In the genomic region with DNA sequence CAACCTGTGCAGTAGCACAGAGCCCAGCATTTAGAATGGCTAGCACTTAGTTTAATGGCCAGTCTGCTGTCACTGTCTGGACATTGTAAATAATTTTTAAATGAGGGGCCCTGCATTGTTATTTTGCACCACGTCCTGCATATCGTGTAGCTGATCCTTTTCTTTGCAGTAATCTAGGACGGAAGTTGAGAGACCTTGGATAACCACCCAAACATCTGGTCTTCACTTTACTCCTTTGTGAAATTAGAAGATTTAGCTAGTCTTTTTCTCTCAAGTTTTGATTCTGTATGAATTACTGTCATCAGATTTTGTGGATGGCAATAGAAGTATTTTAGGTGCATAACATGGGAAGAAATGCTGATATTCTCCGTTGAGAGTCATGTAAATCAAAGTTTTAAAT, we compare ENCODE assay signal across 1 cellular context.
TF ChIP-seq lines count a peak whose summit lies in the region.

No MANE protein-coding gene starts in this region.

TF ChIP-seq in H1, 55 proteins besides CTCF, POLR2A, EP300 and RAD21:
- TF ChIP-seq TAF7 (optimal IDR thresholded peaks at IDR 0.05; ENCODE audit: borderline replicate concordance, low read depth, low read length) (no peak), RXRA (IDR thresholded peaks at IDR 0.05; ENCODE audit: insufficient read depth, low read depth, low read length) (no peak), KDM5A (IDR thresholded peaks at IDR 0.05; ENCODE audit: low read length) (no peak), SP2 (IDR thresholded peaks at IDR 0.05; ENCODE audit: low read length) (no peak), EGR1 (IDR thresholded peaks at IDR 0.05; ENCODE audit: borderline replicate concordance, low read depth, low read length) (no peak), ASH2L (IDR thresholded peaks at IDR 0.05; ENCODE audit: low read length) (no peak), TCF12 (IDR thresholded peaks at IDR 0.05; ENCODE audit: low read depth, low read length) (no peak), SIN3A (conservative IDR thresholded peaks at IDR 0.05 in 1 of 2, IDR thresholded peaks at IDR 0.05 in 1 of 2; ENCODE audit: low read depth in 1 of 2, low read length in 2 of 2) (no peak), CBX5 (IDR thresholded peaks at IDR 0.05; ENCODE audit: low read depth, low read length) (no peak), BCL11A (IDR thresholded peaks at IDR 0.05; ENCODE audit: low read depth in 2 of 2, low read length in 2 of 2) (no peak), ZNF274 (IDR thresholded peaks at IDR 0.05; ENCODE audit: borderline replicate concordance, extremely low read depth, low read length) (no peak), CHD2 (IDR thresholded peaks at IDR 0.05; ENCODE audit: low read length) (no peak), KDM1A (IDR thresholded peaks at IDR 0.05; ENCODE audit: borderline replicate concordance, low read length) (no peak)
- TF ChIP-seq, protein P1, sequence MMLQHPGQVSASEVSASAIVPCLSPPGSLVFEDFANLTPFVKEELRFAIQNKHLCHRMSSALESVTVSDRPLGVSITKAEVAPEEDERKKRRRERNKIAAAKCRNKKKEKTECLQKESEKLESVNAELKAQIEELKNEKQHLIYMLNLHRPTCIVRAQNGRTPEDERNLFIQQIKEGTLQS (IDR thresholded peaks at IDR 0.05; ENCODE audit: insufficient read depth, low read depth, low read length) = no peak
- TF ChIP-seq, protein P2, sequence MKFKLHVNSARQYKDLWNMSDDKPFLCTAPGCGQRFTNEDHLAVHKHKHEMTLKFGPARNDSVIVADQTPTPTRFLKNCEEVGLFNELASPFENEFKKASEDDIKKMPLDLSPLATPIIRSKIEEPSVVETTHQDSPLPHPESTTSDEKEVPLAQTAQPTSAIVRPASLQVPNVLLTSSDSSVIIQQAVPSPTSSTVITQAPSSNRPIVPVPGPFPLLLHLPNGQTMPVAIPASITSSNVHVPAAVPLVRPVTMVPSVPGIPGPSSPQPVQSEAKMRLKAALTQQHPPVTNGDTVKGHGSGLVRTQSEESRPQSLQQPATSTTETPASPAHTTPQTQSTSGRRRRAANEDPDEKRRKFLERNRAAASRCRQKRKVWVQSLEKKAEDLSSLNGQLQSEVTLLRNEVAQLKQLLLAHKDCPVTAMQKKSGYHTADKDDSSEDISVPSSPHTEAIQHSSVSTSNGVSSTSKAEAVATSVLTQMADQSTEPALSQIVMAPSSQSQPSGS (IDR thresholded peaks at IDR 0.05; ENCODE audit: low read length) = no peak
